Comparison of ENCODE assay signal across 8 cellular contexts in genomic region chr11:66868726-66869291, GRCh38. TPM values are rescaled to one million over a fixed set of nuclear protein-coding genes. Genes with fewer than 3 reads are reported as not detected.
DNase-seq lines count a peak whose midpoint lies in the region; ATAC-seq and TF ChIP-seq lines count a peak whose summit lies in the region.

No MANE protein-coding gene starts in this region.

- no peaks in the 10 kb centered on the region for H3K9me3 ChIP-seq in Caco-2
- no peaks in the 10 kb centered on the region for H3K9me3 ChIP-seq in cardiac muscle cell (ENCODE audit: low read depth)

- TF ChIP-seq CTCF in Caco-2 (IDR thresholded peaks at IDR 0.05; ENCODE audit: insufficient read depth in 1 of 2, low read depth in 1 of 2, low read length in 1 of 2, severe bottlenecking in 1 of 2, unreplicated experiment in 1 of 2) (peak; percentile 88 to 94), cardiac muscle cell (IDR thresholded peaks at IDR 0.05; ENCODE audit: low read depth, low read length) (peak; percentile 3)

- H3K27me3 ChIP-seq in Caco-2 (replicated peaks; ENCODE audit: control insufficient read depth, insufficient read depth, low read length) (no peaks in the 10 kb centered on the region), cardiac muscle cell (no peaks in the 10 kb centered on the region)

- no peaks in the 10 kb centered on the region for H3K4me1 Mint-ChIP-seq in Caco-2 (ENCODE audit: low read depth, unreplicated experiment)

- peak; percentile 77 for ATAC-seq in GM21576 (IDR thresholded peaks at IDR 0.05; ENCODE audit: unreplicated experiment)

- CTCF ChIA-PET in Caco-2 (lab: Charles Lee) = interaction anchor here (1.2 to 1.4 kb wide), 2 partner anchors 13 to 90 kb away, joined by 4 to 5 read pairs; partner anchors contain the start of gene PC

- peak; percentile 93 to 94 for DNase-seq in Caco-2
- peak; percentile 58 for DNase-seq in NCI-H226
- DNase-seq in activated CD8-positive, alpha-beta memory T cell treated with anti-CD3 and anti-CD28 coated beads for 24 hours = peak; percentile 88
- peak in 1 of 2 donors; percentile 79 for DNase-seq in cardiac muscle cell (ENCODE audit: low read depth in 1 of 2, low spot score in 1 of 2)
- DNase-seq in stimulated activated CD4-positive, alpha-beta T cell treated with anti-CD3 and anti-CD28 coated beads, TNF-alpha, amount 100 ng/mL, for 1 hour (ENCODE audit: low read depth in 3 of 3, low spot score in 1 of 3) = peak; percentile 35 to 66 (median 54)
- DNase-seq in mesenteric fat pad (ENCODE audit: low spot score) = no peak
- no peak for DNase-seq in hepatic stellate cell (ENCODE audit: low spot score)

- H3K27me3 Mint-ChIP-seq in Caco-2 (ENCODE audit: insufficient read depth, unreplicated experiment) = no peaks in the 10 kb centered on the region

- H3K36me3 ChIP-seq in Caco-2 (ENCODE audit: control insufficient read depth, insufficient read depth, low read length) = no peaks in the 10 kb centered on the region; the same call in 1 of the 2 replicates
- H3K36me3 ChIP-seq in cardiac muscle cell = no peaks in the 10 kb centered on the region

- H3K9me3 Mint-ChIP-seq in Caco-2 (ENCODE audit: unreplicated experiment) = no peaks in the 10 kb centered on the region

- POLR2A ChIA-PET in Caco-2 (lab: Charles Lee) = no interaction called here

- H3K4me3 ChIP-seq in Caco-2 (ENCODE audit: low read depth, low read length) (no peak overlapping the region), cardiac muscle cell (no peak overlapping the region)

- no peak overlapping the region for H3K4me3 Mint-ChIP-seq in Caco-2 (ENCODE audit: unreplicated experiment)

- H3K36me3 Mint-ChIP-seq in Caco-2 (ENCODE audit: insufficient read depth, unreplicated experiment) = no peaks in the 10 kb centered on the region

- intact Hi-C loops in Caco-2 (cut with micrococcal nuclease; ENCODE audit: unreplicated experiment) = loop anchor here (1.0 to 5.0 kb wide), 3 partner anchors 26 to 108 kb away; partner anchors contain the start of genes C11orf86, PC and RCE1

- no peak overlapping the region for H3K27ac Mint-ChIP-seq in Caco-2 (ENCODE audit: unreplicated experiment)

- no peak overlapping the region for H3K27ac ChIP-seq in cardiac muscle cell

- H3K4me1 ChIP-seq in Caco-2 = peaks cover 4% of the 10 kb centered on the region; the same call in 1 of the 2 replicates
- peaks cover 5% of the 10 kb centered on the region for H3K4me1 ChIP-seq in cardiac muscle cell (ENCODE audit: low read depth)

- BruUV-seq in Caco-2 (replicated peaks; lab: Mats Ljungman, UMichigan) = no TSS peak

RNA-seq across cellular contexts. Expression of gene LRFN4, which starts 11.9 kb away (rescaled TPM):
- total RNA-seq in Caco-2 (2022) = 14.1 and 17.3 TPM in 2 replicates
- 40.6 and 50.4 TPM in 2 replicates for total RNA-seq in cardiac muscle cell
- polyA plus RNA-seq in cardiac muscle cell = 41.6 and 57.8 TPM in 2 replicates
- 25.6 TPM for total RNA-seq in mesenteric fat pad

RNA-seq across cellular contexts. Expression of gene RCE1, which starts 25.6 kb away (rescaled TPM):
- 57.6 and 60.7 TPM in 2 replicates for total RNA-seq in Caco-2 (2022)
- total RNA-seq in cardiac muscle cell = 19.5 and 24.4 TPM in 2 replicates
- 19.9 and 25.2 TPM in 2 replicates for polyA plus RNA-seq in cardiac muscle cell
- total RNA-seq in mesenteric fat pad = 14.1 TPM

Comparison
In these comparisons a context has a peak if more than half of its experiments do, and no peak if none do; other contexts are left out.
1. DNase-seq: peak in Caco-2 (2 of 2), NCI-H226 (single experiment), activated CD8-positive, alpha-beta memory T cell treated with anti-CD3 and anti-CD28 coated beads for 24 hours (single experiment) and stimulated activated CD4-positive, alpha-beta T cell treated with anti-CD3 and anti-CD28 coated beads, TNF-alpha, amount 100 ng/mL, for 1 hour (3 of 3); none in mesenteric fat pad (single experiment) and hepatic stellate cell (single experiment).